In genomic region chrX:154436597-154437397, GRCh38 we compare ENCODE assay signal across 8 cellular contexts. TPM values are rescaled to one million over a fixed set of nuclear protein-coding genes. Genes with fewer than 3 reads are reported as not detected.
DNase-seq lines count a peak whose midpoint lies in the region; ATAC-seq and TF ChIP-seq lines count a peak whose summit lies in the region.

Gene GDI1 (plus strand): TSS chrX:154437154. CDS start chrX:154437255, 101 bp downstream.

- ATAC-seq in HG03280 (IDR thresholded peaks at IDR 0.05; ENCODE audit: unreplicated experiment) (peak; percentile 59), Right ventricle myocardium inferior (peak; percentile 61), HG02870 (IDR thresholded peaks at IDR 0.05; ENCODE audit: unreplicated experiment) (no peak), HG03139 (IDR thresholded peaks at IDR 0.05; ENCODE audit: unreplicated experiment) (no peak)

- TF ChIP-seq EP300 in ovary (IDR thresholded peaks at IDR 0.05): no peak

- peak within 1 kb of the TSS; percentile 65 for H3K9ac ChIP-seq in ES-I3 (ENCODE audit: low read depth, low read length)

- H3K36me3 Mint-ChIP-seq in activated naive CD8-positive, alpha-beta T cell: no peaks in the 10 kb centered on the region

- TF ChIP-seq POLR2A in Raji (IDR thresholded peaks at IDR 0.05; ENCODE audit: insufficient read depth, low read depth, low read length): peak; percentile 66
- TF ChIP-seq POLR2A in ovary (IDR thresholded peaks at IDR 0.05): peak; percentile 55

- DNase-seq in Right ventricle myocardium inferior (ENCODE audit: missing footprints): peak; percentile 87
- DNase-seq in ovary: peak; percentile 55 to 72 (median 72)

- no peaks in the 10 kb centered on the region for H3K27me3 ChIP-seq in ovary

- intact Hi-C loops in Right ventricle myocardium inferior (cut with DNase I) (no loop called here), ovary (cut with DNase I) (no loop called here)

- no peaks in the 10 kb centered on the region for H3K27me3 Mint-ChIP-seq in activated naive CD8-positive, alpha-beta T cell

- H3K27ac ChIP-seq in ovary: peak within 1 kb of the TSS; percentile 88 to 91

- H3K36me3 ChIP-seq in ES-I3 (ENCODE audit: insufficient read depth, low read length): peaks cover 9% of the 10 kb centered on the region; the same call in 1 of the 2 replicates
- no peaks in the 10 kb centered on the region for H3K36me3 ChIP-seq in ovary

- H3K27ac Mint-ChIP-seq in activated naive CD8-positive, alpha-beta T cell: peak within 1 kb of the TSS; percentile 91

- peak within 1 kb of the TSS; percentile 64 for H3K4me3 ChIP-seq in ovary

- TF ChIP-seq CTCF in ovary (IDR thresholded peaks at IDR 0.05): no peak

- H3K9me3 ChIP-seq in ES-I3 (ENCODE audit: control insufficient read depth, insufficient read depth, low read length) (no peaks in the 10 kb centered on the region), ovary (no peaks in the 10 kb centered on the region)

- H3K9me3 Mint-ChIP-seq in activated naive CD8-positive, alpha-beta T cell (ENCODE audit: low read depth): no peaks in the 10 kb centered on the region

- H3K4me1 ChIP-seq in ES-I3 (ENCODE audit: insufficient read depth, low read length): no peaks in the 10 kb centered on the region
- H3K4me1 ChIP-seq in ovary (ENCODE audit: insufficient read depth): peaks cover 6% of the 10 kb centered on the region

- peak within 1 kb of the TSS; percentile 86 for H3K4me3 Mint-ChIP-seq in activated naive CD8-positive, alpha-beta T cell

- H3K4me1 Mint-ChIP-seq in activated naive CD8-positive, alpha-beta T cell (ENCODE audit: low read depth): peaks cover 24% of the 10 kb centered on the region

- WGBS in ovary, 3 donors: 24 to 42% (median 32%) methylated on average over 64 to 104 of the region's 118 CpGs

RNA-seq across cellular contexts. Expression of gene GDI1, which starts in this region (rescaled TPM):
- 85.2 TPM for total RNA-seq in Right ventricle myocardium inferior
- total RNA-seq in ovary: 100 to 1,000 TPM in 5 of 7 donors, 10 to 100 TPM in 2; 72.8 to 188 (median 139) TPM
- 100 to 1,000 TPM; 113 to 116 TPM for polyA plus RNA-seq in ovary

Comparison
In these comparisons a context has a peak if more than half of its experiments do, and no peak if none do; other contexts are left out.
1. ATAC-seq: peak in HG03280 (single experiment) and Right ventricle myocardium inferior (single experiment); none in HG02870 (single experiment) and HG03139 (single experiment).